ENCODE assay signal across 8 cellular contexts in genomic region chr19:38684078-38684861, GRCh38. TPM values are rescaled to one million over a fixed set of nuclear protein-coding genes. Genes with fewer than 3 reads are reported as not detected.
DNase-seq lines count a peak whose midpoint lies in the region; ATAC-seq, FAIRE-seq and TF ChIP-seq lines count a peak whose summit lies in the region.

No MANE protein-coding gene starts in this region.

- H3K4me3 ChIP-seq in bronchial epithelial cell (ENCODE audit: low read depth, low read length), result no peak overlapping the region
- no peak overlapping the region for H3K4me3 ChIP-seq in right lobe of liver
- H3K4me3 ChIP-seq in tibial artery, result no peak overlapping the region

- H3K9me3 ChIP-seq in right lobe of liver (no peaks in the 10 kb centered on the region), tibial artery (no peaks in the 10 kb centered on the region)

- DNase-seq in A172 (ENCODE audit: low spot score), result peak; percentile 98
- DNase-seq in RCC 7860 (ENCODE audit: low spot score), result peak; percentile 88
- DNase-seq in bronchial epithelial cell (ENCODE audit: low read depth), result peak; percentile 94
- no peak for DNase-seq in right lobe of liver
- peak; percentile 76 to 94 for DNase-seq in tibial artery
- no peak for DNase-seq in COR-L47 (lab: John Stamatoyannopoulos, UW)

- ATAC-seq in GM18868 (IDR thresholded peaks at IDR 0.05; ENCODE audit: unreplicated experiment) (peak; percentile 46), right lobe of liver (peak; percentile 2 to 30 (median 8)), HG02852 (IDR thresholded peaks at IDR 0.05; ENCODE audit: unreplicated experiment) (no peak)

- TF ChIP-seq POLR2A in right lobe of liver (IDR thresholded peaks at IDR 0.05), result no peak

- peak overlapping the region; percentile 82 to 96 (median 89) for H3K27ac ChIP-seq in right lobe of liver
- peak overlapping the region; percentile 90 to 94 for H3K27ac ChIP-seq in tibial artery

- H3K4me1 ChIP-seq in right lobe of liver, result peaks cover 4 to 73% (median 41%) of the 10 kb centered on the region in 4 donors
- peaks cover 7 to 100% (median 90%) of the 10 kb centered on the region in 4 donors for H3K4me1 ChIP-seq in tibial artery

- 20% methylated on average over 1 of the region's 7 CpGs for WGBS in right lobe of liver (ENCODE audit: insufficient coverage, low coverage, low lambda C conversion rate, missing lambda C conversion rate)

- TF ChIP-seq CTCF in bronchial epithelial cell (IDR thresholded peaks at IDR 0.05; ENCODE audit: insufficient read depth, low read length, severe bottlenecking) (no peak), right lobe of liver (IDR thresholded peaks at IDR 0.05) (no peak), tibial artery (IDR thresholded peaks at IDR 0.05) (no peak)

- H3K27me3 ChIP-seq in bronchial epithelial cell (ENCODE audit: control insufficient read depth, insufficient read depth, low read length) (no peaks in the 10 kb centered on the region), right lobe of liver (no peaks in the 10 kb centered on the region), tibial artery (no peaks in the 10 kb centered on the region)

- H3K36me3 ChIP-seq in bronchial epithelial cell (ENCODE audit: control insufficient read depth, insufficient read depth, low read length), result peaks cover 10% of the 10 kb centered on the region
- H3K36me3 ChIP-seq in right lobe of liver, result no peaks in the 10 kb centered on the region
- H3K36me3 ChIP-seq in tibial artery, result peaks cover 0 to under 1% (median 0%) of the 10 kb centered on the region in 3 donors

- intact Hi-C loops in right lobe of liver (cut with DNase I) (no loop called here), tibial artery (cut with DNase I; ENCODE audit: low total_unique reads) (no loop called here)

- FAIRE-seq in RCC 7860 (lab: Jason Lieb, UNC) (peak; percentile 53), bronchial epithelial cell (lab: Jason Lieb, UNC) (no peak)

RNA-seq across cellular contexts. Expression of gene ACTN4, which starts 36.8 kb away (rescaled TPM):
- 493 and 604 TPM in 2 replicates for total RNA-seq in A172 (2014; rRNA removed; shearing (Covaris generic))
- total RNA-seq in bronchial epithelial cell (130 and 135 TPM in 2 replicates), right lobe of liver (100 to 1,000 TPM; 142 to 306 (median 201) TPM)

Comparison
In these comparisons a context has a peak if more than half of its experiments do, and no peak if none do; other contexts are left out.
1. DNase-seq: peak in A172 (single experiment), RCC 7860 (single experiment), bronchial epithelial cell (single experiment) and tibial artery (2 of 2); none in right lobe of liver (0 of 3) and COR-L47 (single experiment).